ENCODE assay signal across 8 cellular contexts in genomic region chr3:194486540-194487288, GRCh38. TPM values are rescaled to one million over a fixed set of nuclear protein-coding genes. Genes with fewer than 3 reads are reported as not detected.
DNase-seq lines count a peak whose midpoint lies in the region; ATAC-seq and TF ChIP-seq lines count a peak whose summit lies in the region.

ATP13A3 (minus strand) TSS chr3:194487002; CDS start chr3:194462190, 24,812 bp downstream.

- H3K27ac Mint-ChIP-seq in activated B cell treated with CpG ODN at 0.5 μM for 24 hours = peak within 1 kb of the TSS; percentile 88
- H3K27ac Mint-ChIP-seq in immature natural killer cell = peak within 1 kb of the TSS; percentile 87 to 97 (median 93)

- H3K27me3 Mint-ChIP-seq in activated B cell treated with CpG ODN at 0.5 μM for 24 hours = no peaks in the 10 kb centered on the region
- peaks cover 2 to 22% (median 10%) of the 10 kb centered on the region in 3 donors for H3K27me3 Mint-ChIP-seq in immature natural killer cell (ENCODE audit: low read depth in 3 of 3)

- intact Hi-C loops in activated B cell treated with CpG ODN at 0.5 μM for 24 hours (cut with micrococcal nuclease) = loop anchor here (1.0 to 10.0 kb wide), 8 partner anchors 14 to 1421 kb away; partner anchors contain the start of genes ACAP2, HES1, TNK2 and XXYLT1

- POLR2A ChIA-PET in AG04449 (lab: Yijun Ruan, JAX) (interaction anchor here (0.6 kb wide), 1 partner anchor 11 kb away, joined by 3 read pairs; no protein-coding TSS in a partner anchor), activated B cell treated with CpG ODN at 0.5 μM for 24 hours (lab: Charles Lee) (interaction anchor here (0.6 to 2.3 kb wide), 7 partner anchors 10 to 164 kb away, joined by 3 to 9 read pairs (median 4); no protein-coding TSS in a partner anchor)

- H3K36me3 Mint-ChIP-seq in activated B cell treated with CpG ODN at 0.5 μM for 24 hours (ENCODE audit: low read depth) (peaks cover 17% of the 10 kb centered on the region), immature natural killer cell (peaks cover 0 to 8% (median 4%) of the 10 kb centered on the region in 3 donors)

- H3K4me3 ChIP-seq in AG04449 (ENCODE audit: low read depth, low read length) (peak within 1 kb of the TSS; percentile 84), cardiac fibroblast (replicated peaks in 1 of 2; ENCODE audit: low read depth in 2 of 2, low read length in 2 of 2) (peak within 1 kb of the TSS; percentile 69 to 86)

- H3K4me3 Mint-ChIP-seq in activated B cell treated with CpG ODN at 0.5 μM for 24 hours (peak within 1 kb of the TSS; percentile 91), immature natural killer cell (peak within 1 kb of the TSS; percentile 91 to 95 (median 93))

- CTCF ChIA-PET in AG04449 (lab: Yijun Ruan, JAX) (interaction anchor here (0.8 to 3.9 kb wide), 4 partner anchors 14 to 108 kb away, joined by 3 to 25 read pairs (median 4); no protein-coding TSS in a partner anchor), activated B cell treated with CpG ODN at 0.5 μM for 24 hours (lab: Charles Lee) (interaction anchor here (0.6 to 1.4 kb wide), 3 partner anchors 14 to 107 kb away, joined by 3 to 6 read pairs (median 5); no protein-coding TSS in a partner anchor)

- H3K4me1 Mint-ChIP-seq in activated B cell treated with CpG ODN at 0.5 μM for 24 hours (peaks cover 63% of the 10 kb centered on the region), immature natural killer cell (peaks cover 37 to 41% of the 10 kb centered on the region in 2 donors)

- DNase-seq in AG04449 (ENCODE audit: low read depth, low spot score) (no peak), NCI-H226 (peak; percentile 91), activated B cell treated with CpG ODN at 0.5 μM for 24 hours (peak; percentile 86), cardiac fibroblast (ENCODE audit: low read depth in 2 of 2) (peak; percentile 90 to 98), immature natural killer cell (peak; percentile 87 to 94 (median 94))
- peak; percentile 77 for DNase-seq in stimulated activated CD4-positive, alpha-beta T cell treated with anti-CD3 and anti-CD28 coated beads, Interleukin-12 subunit alpha, Interleukin-12 subunit beta, amount 100 ng/mL, for 24 hours (ENCODE audit: low read depth in 2 of 2)

- TF ChIP-seq CTCF in AG04449 (IDR thresholded peaks at IDR 0.05; ENCODE audit: insufficient read depth, low read length, missing control alignments) (no peak), activated B cell treated with CpG ODN at 0.5 μM for 24 hours (IDR thresholded peaks at IDR 0.05) (no peak), cardiac fibroblast (IDR thresholded peaks at IDR 0.05; ENCODE audit: low read depth, low read length) (no peak)

- H3K9me3 Mint-ChIP-seq in activated B cell treated with CpG ODN at 0.5 μM for 24 hours = no peaks in the 10 kb centered on the region
- H3K9me3 Mint-ChIP-seq in immature natural killer cell = no peaks in the 10 kb centered on the region

- ATAC-seq in GM18909 (IDR thresholded peaks at IDR 0.05; ENCODE audit: poor library complexity, unreplicated experiment) (peak; percentile 75), HG03159 (IDR thresholded peaks at IDR 0.05; ENCODE audit: unreplicated experiment) (peak; percentile 67), activated B cell treated with CpG ODN at 0.5 μM for 24 hours (ENCODE audit: low read depth) (peak; percentile 75)

RNA-seq across cellular contexts. Expression of gene ATP13A3, which starts in this region (rescaled TPM):
- 79.8 and 91.9 TPM in 2 replicates for total RNA-seq in activated B cell treated with CpG ODN at 0.5 μM for 24 hours
- 1 to 10 TPM; 5.2 to 8.5 (median 7.3) TPM for polyA plus RNA-seq in immature natural killer cell
